16 cellular contexts compared by ENCODE assay signal in the genomic region with DNA sequence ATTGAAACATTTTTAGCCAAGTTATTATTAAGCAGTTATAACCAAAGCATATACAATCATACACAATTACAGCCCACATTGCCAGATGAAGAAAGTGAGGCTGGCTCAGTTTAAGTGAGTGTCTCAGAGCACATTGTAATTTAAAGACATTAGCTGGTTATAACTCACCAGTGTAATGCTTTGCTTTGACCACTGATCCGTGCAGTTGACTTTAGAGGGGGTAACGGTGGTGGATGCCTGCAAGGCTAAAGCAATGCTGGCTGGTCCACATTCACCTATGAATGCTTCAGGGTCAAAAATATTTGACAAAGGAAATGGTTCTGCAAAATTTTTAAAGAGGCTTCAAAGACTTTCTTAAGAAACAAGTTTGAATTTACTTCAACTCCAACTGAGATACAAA. TPM values are rescaled to one million over a fixed set of nuclear protein-coding genes. Genes with fewer than 3 reads are reported as not detected.
"Had no signal": no experiment of that assay in that cellular context is flagged by ENCODE, and none has a peak within 500 bp of the region (broad histone marks: within the 10 kb centered on the region; RNA-seq: fewer than 3 reads in every experiment).

No MANE protein-coding gene starts in this region.

- FAIRE-seq: pancreas had no signal

- H3K4me3 ChIP-seq: pancreas, thyroid gland had no signal

- H3K4me1 ChIP-seq: pancreas, thyroid gland had no signal

- H3K27me3 ChIP-seq: pancreas, thyroid gland had no signal

- H3K27ac ChIP-seq: pancreas, thyroid gland had no signal

- H3K36me3 ChIP-seq: pancreas, thyroid gland had no signal

- DNase-seq: activated CD4-positive, alpha-beta T cell treated with anti-CD3 and anti-CD28 coated beads for 1 hour; activated CD4-positive, alpha-beta T cell treated with anti-CD3 and anti-CD28 coated beads, Interleukin-2, amount 50 U/mL, for 48 hours; activated effector memory CD4-positive, alpha-beta T cell treated with anti-CD3 and anti-CD28 coated beads, Interleukin-2, amount 50 U/mL, for 16 hours; activated T-cell treated with anti-CD3 and anti-CD28 coated beads, Interleukin-2, amount 50 U/mL, for 4 hours; amygdala; effector memory CD8-positive, alpha-beta T cell; erythroblast; left ventricle myocardium superior; mesendoderm; pancreas; retina; thyroid gland had no signal

- H3K9me3 ChIP-seq: pancreas, thyroid gland had no signal

- ATAC-seq: activated T-cell treated with anti-CD3 and anti-CD28 coated beads, Interleukin-2, amount 50 U/mL, for 4 hours; effector memory CD8-positive, alpha-beta T cell; left ventricle myocardium superior; pancreas had no signal

RNA-seq across cellular contexts. Expression of a gene that starts 1.2 kb away (rescaled TPM):
- total RNA-seq: activated T-cell treated with anti-CD3 and anti-CD28 coated beads, Interleukin-2, amount 50 U/mL, for 4 hours; glomerular endothelial cell; left ventricle myocardium superior; pancreas; skeletal muscle tissue; T-helper 2 cell treated with Interferon-gamma antibody and Interleukin-4, amounts not matched to agents 100 ng/mL and 5 ng/mL, for 36 hours; thyroid gland had no signal
- polyA plus RNA-seq: neural cell, pancreas had no signal

RNA-seq across cellular contexts. Expression of a gene that starts 19.8 kb away (rescaled TPM):
- total RNA-seq: activated T-cell treated with anti-CD3 and anti-CD28 coated beads, Interleukin-2, amount 50 U/mL, for 4 hours; glomerular endothelial cell; left ventricle myocardium superior; pancreas; skeletal muscle tissue; T-helper 2 cell treated with Interferon-gamma antibody and Interleukin-4, amounts not matched to agents 100 ng/mL and 5 ng/mL, for 36 hours had no signal
- polyA plus RNA-seq: neural cell, pancreas had no signal
